ENCODE assay signal across 9 cellular contexts in genomic region chr3:72338082-72338941, GRCh38.
DNase-seq lines count a peak whose midpoint lies in the region; ATAC-seq and TF ChIP-seq lines count a peak whose summit lies in the region.
"Had no signal": no experiment of that assay in that cellular context is flagged by ENCODE, and none has a peak within 500 bp of the region (broad histone marks: within the 10 kb centered on the region; RNA-seq: fewer than 3 reads in every experiment).

No MANE protein-coding gene starts in this region.

- DNase-seq in Daoy (ENCODE audit: low read depth): peak; percentile 20
- DNase-seq in Panc1 (ENCODE audit: low read depth, low spot score): peak; percentile 5
- peak; percentile 21 for DNase-seq in dermis blood vessel endothelial cell
- DNase-seq in stimulated activated CD4-positive, alpha-beta T cell treated with anti-CD3 and anti-CD28 coated beads, Interleukin-15, amount 100 ng/mL, for 24 hours: peak; percentile 74
- DNase-seq in cerebellum (ENCODE audit: low spot score): no peak
- no peak for DNase-seq in HT-29 (ENCODE audit: low spot score)
- DNase-seq in central memory CD4-positive, alpha-beta T cell: no peak
- DNase-seq: mucosa of descending colon had no signal

- peak; percentile 62 for ATAC-seq in Panc1
- no peak for ATAC-seq in HG03175 (IDR thresholded peaks at IDR 0.05; ENCODE audit: unreplicated experiment)

- H3K4me1 ChIP-seq in Panc1 (ENCODE audit: control insufficient read depth, insufficient read depth, low read length): peaks cover 11% of the 10 kb centered on the region

- in situ Hi-C loops in Panc1 (cut with HindIII; ENCODE audit: low pct_unique_long_range_greater_than_20kb, low sequenced_read_pairs): no loop called here

- H3K36me3 ChIP-seq in Panc1 (ENCODE audit: control insufficient read depth, insufficient read depth, low read length): no peaks in the 10 kb centered on the region

- intact Hi-C loops in Panc1 (cut with micrococcal nuclease; ENCODE audit: unreplicated experiment): no loop called here

- H3K27ac ChIP-seq in Panc1 (ENCODE audit: low read length): no peak overlapping the region

- no peak for TF ChIP-seq CTCF in Panc1 (IDR thresholded peaks at IDR 0.05)

- CTCF ChIA-PET in Panc1 (lab: Charles Lee): no interaction called here

- H3K9me3 ChIP-seq in Panc1 (ENCODE audit: control insufficient read depth, insufficient read depth, low read depth, low read length): no peaks in the 10 kb centered on the region
- H3K9me3 ChIP-seq: mucosa of descending colon had no signal

- H3K27me3 ChIP-seq in Panc1 (ENCODE audit: control insufficient read depth, insufficient read depth, low read length): no peaks in the 10 kb centered on the region

- H3K4me3 ChIP-seq in Panc1 (ENCODE audit: low read depth in 2 of 2, low read length in 2 of 2): no peak overlapping the region
- H3K4me3 ChIP-seq: mucosa of descending colon had no signal

- POLR2A ChIA-PET in Panc1 (lab: Charles Lee): no interaction called here

- no TSS peak for BruUV-seq in Panc1 (replicated peaks; lab: Mats Ljungman, UMichigan)

Comparison
In these comparisons a context has a peak if more than half of its experiments do, and no peak if none do; other contexts are left out.
1. DNase-seq: peak in Daoy (single experiment), Panc1 (single experiment), dermis blood vessel endothelial cell (single experiment) and stimulated activated CD4-positive, alpha-beta T cell treated with anti-CD3 and anti-CD28 coated beads, Interleukin-15, amount 100 ng/mL, for 24 hours (single experiment); none in cerebellum (single experiment), HT-29 (single experiment) and central memory CD4-positive, alpha-beta T cell (single experiment).